Comparison of ENCODE assay signal across 1 cellular context in genomic region chr13:72125561-72125960, GRCh38.
A peak's percentile ranks its signal among the peaks of the same experiment; 100 is the strongest.
TF ChIP-seq lines count a peak whose summit lies in the region.

No MANE protein-coding gene starts in this region.

TF ChIP-seq in SK-N-SH, 30 proteins besides CTCF, POLR2A, EP300 and RAD21 (continued from another document):
- TF ChIP-seq, protein P1, sequence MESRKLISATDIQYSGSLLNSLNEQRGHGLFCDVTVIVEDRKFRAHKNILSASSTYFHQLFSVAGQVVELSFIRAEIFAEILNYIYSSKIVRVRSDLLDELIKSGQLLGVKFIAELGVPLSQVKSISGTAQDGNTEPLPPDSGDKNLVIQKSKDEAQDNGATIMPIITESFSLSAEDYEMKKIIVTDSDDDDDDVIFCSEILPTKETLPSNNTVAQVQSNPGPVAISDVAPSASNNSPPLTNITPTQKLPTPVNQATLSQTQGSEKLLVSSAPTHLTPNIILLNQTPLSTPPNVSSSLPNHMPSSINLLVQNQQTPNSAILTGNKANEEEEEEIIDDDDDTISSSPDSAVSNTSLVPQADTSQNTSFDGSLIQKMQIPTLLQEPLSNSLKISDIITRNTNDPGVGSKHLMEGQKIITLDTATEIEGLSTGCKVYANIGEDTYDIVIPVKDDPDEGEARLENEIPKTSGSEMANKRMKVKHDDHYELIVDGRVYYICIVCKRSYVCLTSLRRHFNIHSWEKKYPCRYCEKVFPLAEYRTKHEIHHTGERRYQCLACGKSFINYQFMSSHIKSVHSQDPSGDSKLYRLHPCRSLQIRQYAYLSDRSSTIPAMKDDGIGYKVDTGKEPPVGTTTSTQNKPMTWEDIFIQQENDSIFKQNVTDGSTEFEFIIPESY (IDR thresholded peaks at IDR 0.05; ENCODE audit: borderline replicate concordance, low read depth) = no peak
- TF ChIP-seq SIN3A (IDR thresholded peaks at IDR 0.05; ENCODE audit: borderline replicate concordance, low read depth, low read length) (no peak), TCF12 (IDR thresholded peaks at IDR 0.05) (peak; percentile 21; the same call in 1 of the 2 replicates), NRF1 (IDR thresholded peaks at IDR 0.05; ENCODE audit: low read depth, low read length) (no peak), POLR2AphosphoS5 (IDR thresholded peaks at IDR 0.05; ENCODE audit: low read depth, low read length) (no peak), JUND (IDR thresholded peaks at IDR 0.05) (peak; percentile 32; the same call in 1 of the 2 replicates), RFX5 (IDR thresholded peaks at IDR 0.05; ENCODE audit: low read length) (no peak), MEF2A (IDR thresholded peaks at IDR 0.05; ENCODE audit: borderline replicate concordance, low read depth) (no peak), GABPA (IDR thresholded peaks at IDR 0.05; ENCODE audit: low read depth) (no peak), IRF3 (IDR thresholded peaks at IDR 0.05; ENCODE audit: low read depth, low read length) (no peak)
- TF ChIP-seq, protein P2, sequence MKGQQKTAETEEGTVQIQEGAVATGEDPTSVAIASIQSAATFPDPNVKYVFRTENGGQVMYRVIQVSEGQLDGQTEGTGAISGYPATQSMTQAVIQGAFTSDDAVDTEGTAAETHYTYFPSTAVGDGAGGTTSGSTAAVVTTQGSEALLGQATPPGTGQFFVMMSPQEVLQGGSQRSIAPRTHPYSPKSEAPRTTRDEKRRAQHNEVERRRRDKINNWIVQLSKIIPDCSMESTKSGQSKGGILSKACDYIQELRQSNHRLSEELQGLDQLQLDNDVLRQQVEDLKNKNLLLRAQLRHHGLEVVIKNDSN (IDR thresholded peaks at IDR 0.05; ENCODE audit: borderline replicate concordance, low read depth) = no peak
TF ChIP-seq in SK-N-SH: peak in this region for 3.
